In genomic region chr3:162295323-162295983, GRCh38 we compare ENCODE assay signal across 1 cellular context.
TF ChIP-seq lines count a peak whose summit lies in the region.

No MANE protein-coding gene starts in this region.

TF ChIP-seq in HepG2, 621 proteins besides CTCF, POLR2A, EP300 and RAD21 (continued from another document):
- TF ChIP-seq ZFP91 (CRISPR knock-in tag; IDR thresholded peaks at IDR 0.05; ENCODE audit: borderline replicate concordance) (no peak), FIP1L1 (IDR thresholded peaks at IDR 0.05; ENCODE audit: borderline replicate concordance, insufficient read depth, low read depth, low read length) (no peak), TBX3 (IDR thresholded peaks at IDR 0.05; ENCODE audit: borderline replicate concordance) (no peak), ZNF782 (CRISPR knock-in tag; IDR thresholded peaks at IDR 0.05; ENCODE audit: borderline replicate concordance) (no peak), WIZ (CRISPR knock-in tag; IDR thresholded peaks at IDR 0.05) (no peak), ARNT (IDR thresholded peaks at IDR 0.05) (no peak), ESRRA (CRISPR knock-in tag; IDR thresholded peaks at IDR 0.05; ENCODE audit: low read depth) (no peak), ZNF567 (CRISPR knock-in tag; IDR thresholded peaks at IDR 0.05; ENCODE audit: borderline replicate concordance) (no peak), POLR2G (IDR thresholded peaks at IDR 0.05; ENCODE audit: low read depth, low read length) (no peak), TCF12 (IDR thresholded peaks at IDR 0.05) (no peak), TCF12 (CRISPR knock-in tag; IDR thresholded peaks at IDR 0.05) (no peak)
